14 cellular contexts compared by ENCODE assay signal in genomic region chr10:71301371-71301916, GRCh38.
"Had no signal": no experiment of that assay in that cellular context is flagged by ENCODE, and none has a peak within 500 bp of the region (broad histone marks: within the 10 kb centered on the region; RNA-seq: fewer than 3 reads in every experiment).

No MANE protein-coding gene starts in this region.

- H3K27me3 ChIP-seq: colonic mucosa, gastrocnemius medialis, heart right ventricle, testis, transverse colon had no signal

- H3K4me3 ChIP-seq: colonic mucosa, gastrocnemius medialis, heart right ventricle, mucosa of descending colon, testis, transverse colon had no signal

- H3K27ac ChIP-seq: colonic mucosa, gastrocnemius medialis, heart right ventricle, testis, transverse colon had no signal

- H3K4me1 ChIP-seq: colonic mucosa, gastrocnemius medialis, testis, transverse colon had no signal

- ATAC-seq: gastrocnemius medialis; heart right ventricle; mucosa of descending colon; naive thymus-derived CD8-positive, alpha-beta T cell; sciatic nerve; stimulated activated naive B cell treated with anti-CD40 and anti-IgM and Interleukin-4, amounts not matched to agents 10 μg/mL and 1 μg/mL and 100 μg/mL, for 72 hours had no signal

- DNase-seq: colonic mucosa; effector memory CD4-positive, alpha-beta T cell; gastrocnemius medialis; heart right ventricle; hypothalamus; naive thymus-derived CD8-positive, alpha-beta T cell; stimulated activated CD4-positive, alpha-beta T cell treated with anti-CD3 and anti-CD28 coated beads, Interleukin-2, amount 100 ng/mL, for 24 hours; stimulated activated CD4-positive, alpha-beta T cell treated with anti-CD3 and anti-CD28 coated beads, Interleukin-4, amount 100 ng/mL, for 4 hours; stimulated activated naive B cell treated with anti-CD40 and anti-IgM and Interleukin-4, amounts not matched to agents 10 μg/mL and 1 μg/mL and 100 μg/mL, for 72 hours; stimulated activated naive CD8-positive, alpha-beta T cell treated with anti-CD3 and anti-CD28 coated beads, Interleukin-15, amount 100 ng/mL, for 72 hours; testis; transverse colon had no signal

- H3K36me3 ChIP-seq: colonic mucosa, gastrocnemius medialis, transverse colon had no signal

- H3K9me3 ChIP-seq: colonic mucosa, gastrocnemius medialis, heart right ventricle, mucosa of descending colon, testis, transverse colon had no signal
